In the genomic region with DNA sequence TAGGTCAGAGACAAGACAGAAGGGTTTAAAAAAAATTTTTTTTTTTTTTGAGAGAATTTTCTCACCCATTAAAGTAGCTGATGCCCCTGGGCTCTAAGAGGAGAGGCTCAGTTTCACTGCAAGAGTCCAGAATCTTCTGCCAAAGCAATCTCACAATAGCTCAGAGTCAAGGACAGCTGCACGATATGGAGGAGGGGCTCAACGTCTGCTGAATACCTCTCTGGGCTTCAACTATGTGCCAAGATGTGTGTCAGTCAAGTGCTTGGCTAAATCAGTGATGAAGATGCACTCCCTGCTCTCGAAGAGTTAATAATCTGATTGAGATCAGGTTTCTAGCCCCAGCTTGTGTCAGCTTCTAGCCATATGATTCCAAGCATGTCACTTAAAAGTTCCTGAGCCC, we compare ENCODE assay signal across 28 cellular contexts.
"Had no signal": no experiment of that assay in that cellular context is flagged by ENCODE, and none has a peak within 500 bp of the region (broad histone marks: within the 10 kb centered on the region; RNA-seq: fewer than 3 reads in every experiment).

No MANE protein-coding gene starts in this region.

- H3K36me3 ChIP-seq: esophagus muscularis mucosa, heart right ventricle, lower lobe of right lung, neutrophil, pancreas, right lobe of liver, suprapubic skin, transverse colon, upper lobe of right lung, uterus had no signal

- ATAC-seq: foreskin keratinocyte; heart right ventricle; left colon; left ventricle myocardium superior; lower lobe of right lung; naive thymus-derived CD8-positive, alpha-beta T cell; pancreas; stimulated activated naive CD8-positive, alpha-beta T cell treated with anti-CD3 and anti-CD28 coated beads, Interleukin-15, amount 100 ng/mL, for 72 hours; upper lobe of right lung had no signal

- H3K9me3 ChIP-seq: esophagus muscularis mucosa, heart right ventricle, lower lobe of right lung, neutrophil, pancreas, right lobe of liver, suprapubic skin, transverse colon, upper lobe of right lung, uterus had no signal

- H3K4me3 Mint-ChIP-seq: neural crest cell; stimulated activated naive CD8-positive, alpha-beta T cell treated with anti-CD3 and anti-CD28 coated beads, Interleukin-15, amount 100 ng/mL, for 72 hours had no signal

- H3K27ac ChIP-seq: coronary artery, esophagus muscularis mucosa, foreskin keratinocyte, heart right ventricle, lower lobe of right lung, neutrophil, pancreas, right lobe of liver, suprapubic skin, transverse colon, upper lobe of right lung, uterus had no signal

- H3K27me3 Mint-ChIP-seq: naive thymus-derived CD8-positive, alpha-beta T cell; stimulated activated naive CD8-positive, alpha-beta T cell treated with anti-CD3 and anti-CD28 coated beads, Interleukin-15, amount 100 ng/mL, for 72 hours had no signal

- H3K4me1 ChIP-seq: lower lobe of right lung, pancreas, suprapubic skin, upper lobe of right lung, uterus had no signal

- H3K27ac Mint-ChIP-seq: stimulated activated naive CD8-positive, alpha-beta T cell treated with anti-CD3 and anti-CD28 coated beads, Interleukin-15, amount 100 ng/mL, for 72 hours had no signal

- H3K27me3 ChIP-seq: esophagus muscularis mucosa, foreskin keratinocyte, heart right ventricle, neutrophil, pancreas, right lobe of liver, suprapubic skin, transverse colon, upper lobe of right lung, uterus had no signal

- H3K9me3 Mint-ChIP-seq: naive thymus-derived CD8-positive, alpha-beta T cell; stimulated activated naive CD8-positive, alpha-beta T cell treated with anti-CD3 and anti-CD28 coated beads, Interleukin-15, amount 100 ng/mL, for 72 hours had no signal

- H3K4me3 ChIP-seq: coronary artery, esophagus muscularis mucosa, heart right ventricle, lower lobe of right lung, pancreas, right lobe of liver, smooth muscle cell, suprapubic skin, transverse colon, upper lobe of right lung, uterus had no signal

- DNase-seq: effector memory CD4-positive, alpha-beta T cell; foreskin keratinocyte; glutamatergic neuron; heart right ventricle; hippocampal formation; islet precursor cell; kidney glomerular epithelial cell; left colon; left ventricle myocardium superior; lower lobe of right lung; naive thymus-derived CD8-positive, alpha-beta T cell; pancreas; right lobe of liver; stimulated activated CD4-positive, alpha-beta T cell treated with anti-CD3 and anti-CD28 coated beads, Interleukin-12 subunit alpha, Interleukin-12 subunit beta, amount 100 ng/mL, for 4 hours; stimulated activated CD4-positive, alpha-beta T cell treated with anti-CD3 and anti-CD28 coated beads, Interleukin-1b, Interleukin-23, amount 100 ng/mL, for 48 hours; stimulated activated CD4-positive, alpha-beta T cell treated with anti-CD3 and anti-CD28 coated beads, Interleukin-4, amount 100 ng/mL, for 1 hour; stimulated activated CD8-positive, alpha-beta memory T cell treated with anti-CD3 and anti-CD28 coated beads, Interleukin-4, amount 100 ng/mL, for 48 hours; stimulated activated naive CD4-positive, alpha-beta T cell; stimulated activated naive CD8-positive, alpha-beta T cell treated with anti-CD3 and anti-CD28 coated beads, Interleukin-15, amount 100 ng/mL, for 72 hours; transverse colon; upper lobe of right lung; uterus had no signal
